In the genomic region with DNA sequence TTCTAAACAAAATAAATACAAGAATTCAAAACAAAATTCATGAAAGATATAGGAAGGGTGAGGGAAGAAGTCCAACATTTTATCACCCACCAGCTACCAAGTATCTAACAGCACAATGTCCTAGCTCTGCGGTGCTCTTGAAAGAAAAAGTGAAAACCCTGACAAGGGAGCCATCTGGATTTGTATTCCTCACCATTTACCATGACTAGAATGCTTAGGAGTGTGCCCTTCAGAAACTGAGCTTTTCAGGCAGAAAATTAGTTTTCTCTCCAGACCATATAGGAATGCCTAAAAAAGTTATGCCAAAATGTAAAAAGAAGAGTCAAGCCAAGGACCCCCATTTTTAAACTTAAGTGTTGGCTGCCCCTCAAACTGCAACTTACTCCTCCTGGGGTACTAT, we compare ENCODE assay signal across 9 cellular contexts. TPM values are rescaled to one million over a fixed set of nuclear protein-coding genes. Genes with fewer than 3 reads are reported as not detected.
DNase-seq lines count a peak whose midpoint lies in the region; ATAC-seq and TF ChIP-seq lines count a peak whose summit lies in the region.
"Had no signal": no experiment of that assay in that cellular context is flagged by ENCODE, and none has a peak within 500 bp of the region (broad histone marks: within the 10 kb centered on the region; RNA-seq: fewer than 3 reads in every experiment).

No MANE protein-coding gene starts in this region.

- peaks cover 0 to 2% (median 0%) of the 10 kb centered on the region in 8 donors for H3K9me3 Mint-ChIP-seq in CD4-positive, alpha-beta memory T cell
- H3K9me3 Mint-ChIP-seq in activated naive CD8-positive, alpha-beta T cell (ENCODE audit: low read depth), result no peaks in the 10 kb centered on the region
- H3K9me3 Mint-ChIP-seq in natural killer cell, result no peaks in the 10 kb centered on the region

- CTCF ChIA-PET in CD4-positive, alpha-beta memory T cell (lab: Charles Lee; ENCODE audit: partially characterized antibody), result interaction anchor here (1.1 to 9.1 kb wide), 8 partner anchors 7 to 284 kb away, joined by 3 to 51 read pairs (median 4); partner anchors contain the start of gene RRBP1

- POLR2A ChIA-PET in CD4-positive, alpha-beta memory T cell (lab: Charles Lee; ENCODE audit: partially characterized antibody), result interaction anchor here (0.9 to 7.8 kb wide), 4 partner anchors 6 to 324 kb away, joined by 3 to 72 read pairs (median 4); partner anchors contain the start of gene ZNF133

- H3K4me3 Mint-ChIP-seq in CD4-positive, alpha-beta memory T cell, result peak overlapping the region; percentile 61 to 96 (median 82)
- H3K4me3 Mint-ChIP-seq in activated naive CD8-positive, alpha-beta T cell, result peak overlapping the region; percentile 96
- H3K4me3 Mint-ChIP-seq in natural killer cell, result peak overlapping the region; percentile 98

- no peak for DNase-seq in CD4-positive, alpha-beta memory T cell
- DNase-seq in natural killer cell (no peak), middle frontal gyrus (ENCODE audit: extremely low spot score, low spot score) (no peak), WERI-Rb-1 (no peak), COR-L47 (lab: John Stamatoyannopoulos, UW) (no peak)
- DNase-seq: left lung had no signal

- H3K36me3 Mint-ChIP-seq in CD4-positive, alpha-beta memory T cell, result peaks cover 0 to 18% of the 10 kb centered on the region in 2 donors
- H3K36me3 Mint-ChIP-seq in activated naive CD8-positive, alpha-beta T cell, result peaks cover 37% of the 10 kb centered on the region
- H3K36me3 Mint-ChIP-seq in natural killer cell, result no peaks in the 10 kb centered on the region

- ATAC-seq in natural killer cell (no peak), HG03280 (IDR thresholded peaks at IDR 0.05; ENCODE audit: unreplicated experiment) (no peak)
- ATAC-seq: left lung had no signal

- peaks cover 70% of the 10 kb centered on the region for H3K4me1 ChIP-seq in CD4-positive, alpha-beta memory T cell (ENCODE audit: insufficient read depth, low read length)
- H3K4me1 ChIP-seq in HUES48 (ENCODE audit: control insufficient read depth, insufficient read depth, low read length), result peaks cover 61% of the 10 kb centered on the region

- intact Hi-C loops in CD4-positive, alpha-beta memory T cell (cut with micrococcal nuclease), result loop anchor here (10.0 kb wide), 1 partner anchor 1389 kb away; the partner anchor contains the start of gene KIF16B
- intact Hi-C loops in natural killer cell (cut with micrococcal nuclease), result loop anchor here (10.0 kb wide), 2 partner anchors 459 to 1229 kb away; partner anchors contain the start of gene SNRPB2

- H3K27ac Mint-ChIP-seq in CD4-positive, alpha-beta memory T cell, result peak overlapping the region in 6 of 7 donors; percentile 88 to 99 (median 96)
- H3K27ac Mint-ChIP-seq in activated naive CD8-positive, alpha-beta T cell, result peak overlapping the region; percentile 97
- H3K27ac Mint-ChIP-seq in natural killer cell, result peak overlapping the region; percentile 95 to 98

- TF ChIP-seq CTCF in natural killer cell (IDR thresholded peaks at IDR 0.05) (no peak), WERI-Rb-1 (IDR thresholded peaks at IDR 0.05; ENCODE audit: low read depth, low read length) (no peak)

- H3K27ac ChIP-seq in CD4-positive, alpha-beta memory T cell (ENCODE audit: low read depth, low read length), result no peak overlapping the region
- H3K27ac ChIP-seq in HUES48 (ENCODE audit: low read depth, low read length), result peak overlapping the region; percentile 56
- no peak overlapping the region for H3K27ac ChIP-seq in WERI-Rb-1

- no peaks in the 10 kb centered on the region for H3K36me3 ChIP-seq in CD4-positive, alpha-beta memory T cell (ENCODE audit: insufficient read depth, low read length)
- H3K36me3 ChIP-seq in HUES48 (ENCODE audit: control insufficient read depth, insufficient read depth, low read length) (peaks cover 58% of the 10 kb centered on the region), WERI-Rb-1 (peaks cover 45% of the 10 kb centered on the region)
- H3K36me3 ChIP-seq: left lung had no signal

- H3K9ac ChIP-seq in HUES48 (ENCODE audit: low read depth, low read length), result 0 out of 2 replicates have a peak overlapping the region, but pooled peaks have one; percentile 9

- H3K9me3 ChIP-seq in CD4-positive, alpha-beta memory T cell (ENCODE audit: control insufficient read depth in 1 of 2, low read length in 2 of 2), result no peaks in the 10 kb centered on the region
- H3K9me3 ChIP-seq in HUES48 (ENCODE audit: control insufficient read depth, insufficient read depth, low read length) (no peaks in the 10 kb centered on the region), WERI-Rb-1 (ENCODE audit: severe bottlenecking) (no peaks in the 10 kb centered on the region)
- H3K9me3 ChIP-seq: left lung had no signal

- peaks cover 0 to 1% of the 10 kb centered on the region in 2 donors for H3K27me3 Mint-ChIP-seq in CD4-positive, alpha-beta memory T cell
- H3K27me3 Mint-ChIP-seq in activated naive CD8-positive, alpha-beta T cell, result no peaks in the 10 kb centered on the region
- no peaks in the 10 kb centered on the region for H3K27me3 Mint-ChIP-seq in natural killer cell (ENCODE audit: low read depth in 2 of 2)

- H3K4me1 Mint-ChIP-seq in CD4-positive, alpha-beta memory T cell, result peaks cover 60 to 89% (median 70%) of the 10 kb centered on the region in 4 donors
- H3K4me1 Mint-ChIP-seq in activated naive CD8-positive, alpha-beta T cell (ENCODE audit: low read depth), result peaks cover 70% of the 10 kb centered on the region
- peaks cover 77 to 84% of the 10 kb centered on the region in 2 donors for H3K4me1 Mint-ChIP-seq in natural killer cell

- H3K27me3 ChIP-seq in CD4-positive, alpha-beta memory T cell (ENCODE audit: insufficient read depth, low read length), result no peaks in the 10 kb centered on the region
- H3K27me3 ChIP-seq in HUES48 (ENCODE audit: control insufficient read depth, insufficient read depth, low read length) (no peaks in the 10 kb centered on the region), WERI-Rb-1 (ENCODE audit: insufficient read depth, low read depth, severe bottlenecking) (no peaks in the 10 kb centered on the region)
- H3K27me3 ChIP-seq: left lung had no signal

- H3K4me3 ChIP-seq in CD4-positive, alpha-beta memory T cell (ENCODE audit: low read length in 2 of 2), result no peak overlapping the region
- H3K4me3 ChIP-seq in HUES48 (ENCODE audit: low read depth, low read length) (peak overlapping the region; percentile 79; the same call in 1 of the 2 replicates), WERI-Rb-1 (ENCODE audit: low read depth, low read length) (no peak overlapping the region)
- H3K4me3 ChIP-seq: left lung had no signal

RNA-seq across cellular contexts. Expression of gene SNX5, which starts 4.5 kb away (rescaled TPM):
- total RNA-seq in CD4-positive, alpha-beta memory T cell, result 10 to 100 TPM; 81.5 to 81.6 TPM
- polyA plus RNA-seq in CD4-positive, alpha-beta memory T cell, result 10 to 100 TPM; 96.3 to 96.5 TPM
- total RNA-seq in natural killer cell, result 10 to 100 TPM; 62.3 to 85.4 (median 72.1) TPM

RNA-seq across cellular contexts. Expression of gene MGME1, which starts 4.7 kb away (rescaled TPM):
- 10 to 100 TPM; 15.4 to 16.5 TPM for total RNA-seq in CD4-positive, alpha-beta memory T cell
- polyA plus RNA-seq in CD4-positive, alpha-beta memory T cell, result 10 to 100 TPM in 1 of 2 donors, 1 to 10 TPM in 1; 7.4 to 17.0 TPM
- total RNA-seq in natural killer cell, result 10 to 100 TPM; 10.3 to 25.1 (median 13.0) TPM
